Comparison of ENCODE assay signal across 30 cellular contexts in genomic region chr5:173638631-173639030, GRCh38.
"Had no signal": no experiment of that assay in that cellular context is flagged by ENCODE, and none has a peak within 500 bp of the region (broad histone marks: within the 10 kb centered on the region; RNA-seq: fewer than 3 reads in every experiment).

No MANE protein-coding gene starts in this region.

- DNase-seq: activated CD4-positive, alpha-beta T cell treated with anti-CD3 and anti-CD28 coated beads for 48 hours; activated CD4-positive, alpha-beta T cell treated with anti-CD3 and anti-CD28 coated beads, Interleukin-2, amount 50 U/mL, for 48 hours; activated CD8-positive, alpha-beta memory T cell treated with anti-CD3 and anti-CD28 coated beads for 24 hours; activated naive CD4-positive, alpha-beta T cell treated with anti-CD3 and anti-CD28 coated beads for 36 hours; activated naive CD8-positive, alpha-beta T cell treated with anti-CD3 and anti-CD28 coated beads for 36 hours; activated T-cell treated with anti-CD3 and anti-CD28 coated beads, Interleukin-2, amount 50 U/mL, for 1 hour; aorta; body of pancreas; cortex of kidney; foreskin fibroblast; heart left ventricle; hypothalamus; immature natural killer cell; kidney glomerular epithelial cell; left ventricle myocardium inferior; occipital lobe; right cardiac atrium; spleen; stimulated activated naive CD4-positive, alpha-beta T cell treated with Interleukin-2 at 50 U/mL for 16 hours; T-helper 9 cell; testis; uterus had no signal

- H3K27me3 Mint-ChIP-seq: activated naive CD8-positive, alpha-beta T cell treated with anti-CD3 and anti-CD28 coated beads for 36 hours; type B pancreatic cell had no signal

- H3K4me3 Mint-ChIP-seq: activated naive CD4-positive, alpha-beta T cell treated with anti-CD3 and anti-CD28 coated beads for 36 hours; activated naive CD8-positive, alpha-beta T cell treated with anti-CD3 and anti-CD28 coated beads for 36 hours; activated T-helper 1 cell treated with anti-CD3 and anti-CD28 coated beads, Interleukin-12 subunit alpha, Interleukin-12 subunit beta, Interleukin-2, Interleukin-4 antibody, amounts not matched to agents 30 ng/mL and 10 ng/mL and 1 ng/mL, durations not matched to agents 14 hours and 24 hours and 36 hours; immature natural killer cell; neural crest cell; T-helper 1 cell treated with Interleukin-12 subunit alpha and Interleukin-12 subunit beta and Interleukin-4 antibody, amounts not matched to agents 30 μg/mL and 1 μg/mL, for 36 hours; type B pancreatic cell had no signal

- H3K27me3 ChIP-seq: adrenal gland, body of pancreas, cardiac muscle cell, heart left ventricle, spleen, testis, uterus had no signal

- H3K27ac ChIP-seq: adrenal gland, body of pancreas, cardiac muscle cell, heart left ventricle, left ventricle myocardium inferior, spleen, testis, uterus, VCaP had no signal

- H3K36me3 ChIP-seq: adrenal gland, cardiac muscle cell, heart left ventricle, left ventricle myocardium inferior, spleen, uterus had no signal

- H3K9me3 ChIP-seq: adrenal gland, body of pancreas, heart left ventricle, left ventricle myocardium inferior, spleen, testis, uterus had no signal

- H3K4me3 ChIP-seq: adrenal gland, body of pancreas, cardiac muscle cell, heart left ventricle, left ventricle myocardium inferior, lung, spleen, testis, uterus had no signal

- H3K36me3 Mint-ChIP-seq: activated naive CD8-positive, alpha-beta T cell treated with anti-CD3 and anti-CD28 coated beads for 36 hours; immature natural killer cell; type B pancreatic cell had no signal

- H3K9me3 Mint-ChIP-seq: activated naive CD4-positive, alpha-beta T cell treated with anti-CD3 and anti-CD28 coated beads for 36 hours; activated naive CD8-positive, alpha-beta T cell treated with anti-CD3 and anti-CD28 coated beads for 36 hours; activated T-helper 1 cell treated with anti-CD3 and anti-CD28 coated beads, Interleukin-12 subunit alpha, Interleukin-12 subunit beta, Interleukin-2, Interleukin-4 antibody, amounts not matched to agents 30 ng/mL and 10 ng/mL and 1 ng/mL, durations not matched to agents 14 hours and 24 hours and 36 hours; immature natural killer cell; neural crest cell; T-helper 1 cell treated with Interleukin-12 subunit alpha and Interleukin-12 subunit beta and Interleukin-4 antibody, amounts not matched to agents 30 μg/mL and 1 μg/mL, for 36 hours; type B pancreatic cell had no signal

- H3K4me1 ChIP-seq: adrenal gland, body of pancreas, testis, uterus had no signal

- H3K4me1 Mint-ChIP-seq: immature natural killer cell had no signal

- H3K27ac Mint-ChIP-seq: activated naive CD4-positive, alpha-beta T cell treated with anti-CD3 and anti-CD28 coated beads for 36 hours; activated naive CD8-positive, alpha-beta T cell treated with anti-CD3 and anti-CD28 coated beads for 36 hours; activated T-helper 1 cell treated with anti-CD3 and anti-CD28 coated beads, Interleukin-12 subunit alpha, Interleukin-12 subunit beta, Interleukin-2, Interleukin-4 antibody, amounts not matched to agents 30 ng/mL and 10 ng/mL and 1 ng/mL, durations not matched to agents 14 hours and 24 hours and 36 hours; immature natural killer cell; T-helper 1 cell treated with Interleukin-12 subunit alpha and Interleukin-12 subunit beta and Interleukin-4 antibody, amounts not matched to agents 30 μg/mL and 1 μg/mL, for 36 hours; type B pancreatic cell had no signal
